ENCODE assay signal across 8 cellular contexts in the genomic region with DNA sequence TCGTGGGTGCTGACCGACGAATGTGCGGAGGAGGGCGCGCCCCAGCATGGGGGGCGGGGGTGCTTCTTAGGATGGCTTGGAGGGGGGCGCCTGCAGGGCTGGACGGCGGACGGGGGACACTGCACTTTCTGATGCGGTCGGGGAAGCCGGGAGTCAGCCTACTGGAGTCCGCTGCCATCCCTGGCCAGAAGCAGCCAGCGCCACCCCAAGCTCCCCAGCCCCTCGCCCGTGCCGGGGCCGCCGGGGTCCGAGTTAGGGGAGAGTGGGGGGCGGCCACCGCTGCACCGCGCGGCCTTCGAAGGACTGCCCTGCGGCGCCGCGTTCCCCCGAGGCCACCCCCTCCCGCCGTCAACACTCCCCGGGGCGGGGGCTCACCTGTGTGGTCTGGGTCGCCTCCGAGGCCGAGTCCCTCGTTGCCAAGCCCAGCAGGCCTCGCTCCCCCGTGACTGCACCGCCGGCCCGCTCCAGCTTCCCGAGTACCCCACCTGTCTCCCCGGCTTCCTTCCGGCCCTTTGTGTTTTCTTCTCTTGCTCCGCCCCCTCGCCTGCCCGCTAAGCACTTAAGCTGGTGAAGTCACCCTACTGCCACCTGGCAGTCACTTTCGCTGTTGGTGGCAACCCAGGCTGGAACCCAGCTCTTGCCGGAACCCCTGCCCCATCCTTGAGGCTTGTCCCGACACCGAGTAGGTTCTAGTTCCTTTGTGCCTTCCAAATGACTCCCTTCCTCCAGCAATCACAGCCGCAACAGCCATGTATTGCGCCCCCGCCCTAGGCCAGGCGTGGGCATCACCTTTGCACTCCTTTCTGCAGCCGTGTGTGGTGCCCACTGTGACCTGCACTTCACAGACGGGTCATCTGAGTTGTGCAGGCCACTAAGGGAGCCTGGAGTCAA. TPM values are rescaled to one million over a fixed set of nuclear protein-coding genes. Genes with fewer than 3 reads are reported as not detected.
DNase-seq lines count a peak whose midpoint lies in the region; ATAC-seq lines count a peak whose summit lies in the region.

A gene with protein sequence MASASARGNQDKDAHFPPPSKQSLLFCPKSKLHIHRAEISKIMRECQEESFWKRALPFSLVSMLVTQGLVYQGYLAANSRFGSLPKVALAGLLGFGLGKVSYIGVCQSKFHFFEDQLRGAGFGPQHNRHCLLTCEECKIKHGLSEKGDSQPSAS (minus strand): TSS at position 492 of the 891 bp plus-strand sequence. CDS start 2,225 bp downstream, outside the sequence.

- no peak within 1 kb of the TSS for H3K27ac ChIP-seq in muscle layer of colon (ENCODE audit: low read depth, low read length)

- peak within 1 kb of the TSS; percentile 63 for H3K4me3 ChIP-seq in endocrine pancreas (ENCODE audit: control insufficient read depth, insufficient read depth, low read length)
- H3K4me3 ChIP-seq in muscle layer of colon (ENCODE audit: low read depth in 1 of 2, low read length in 2 of 2): peak within 1 kb of the TSS; percentile 62 to 63

- ATAC-seq in GM19043 (IDR thresholded peaks at IDR 0.05; ENCODE audit: low read depth, unreplicated experiment): peak; percentile 92
- ATAC-seq in HG03354 (IDR thresholded peaks at IDR 0.05; ENCODE audit: poor library complexity, severe bottlenecking, unreplicated experiment): peak; percentile 94

- H3K27me3 ChIP-seq in endocrine pancreas (ENCODE audit: control insufficient read depth, insufficient read depth, low read length) (no peaks in the 10 kb centered on the region), muscle layer of colon (ENCODE audit: control insufficient read depth in 1 of 2, insufficient read depth in 2 of 2, low read length in 2 of 2) (peaks cover 0 to 8% of the 10 kb centered on the region in 2 donors)

- DNase-seq in Ammon's horn (ENCODE audit: low spot score) (peak; percentile 32), NCI-H460 (ENCODE audit: extremely low read depth, low read depth) (peak; percentile 53)
- DNase-seq in activated CD8-positive, alpha-beta memory T cell treated with anti-CD3 and anti-CD28 coated beads for 1 hour (ENCODE audit: extremely low read depth in 1 of 2, low read depth in 1 of 2): peak; percentile 62 to 69
- peak; percentile 45 to 77 for DNase-seq in stimulated activated CD8-positive, alpha-beta memory T cell treated with anti-CD3 and anti-CD28 coated beads, Interleukin-7, amount 100 ng/mL, for 48 hours (ENCODE audit: extremely low read depth in 1 of 2, low read depth in 1 of 2)

- H3K4me1 ChIP-seq in endocrine pancreas (ENCODE audit: control insufficient read depth, insufficient read depth, low read length) (no peaks in the 10 kb centered on the region), muscle layer of colon (ENCODE audit: insufficient read depth, low read length) (no peaks in the 10 kb centered on the region)

- no peaks in the 10 kb centered on the region for H3K9me3 ChIP-seq in endocrine pancreas (ENCODE audit: control insufficient read depth, low read length)
- no peaks in the 10 kb centered on the region for H3K9me3 ChIP-seq in muscle layer of colon (ENCODE audit: low read length)

- H3K36me3 ChIP-seq in endocrine pancreas (ENCODE audit: control insufficient read depth, insufficient read depth, low read length): no peaks in the 10 kb centered on the region
- H3K36me3 ChIP-seq in muscle layer of colon (ENCODE audit: insufficient read depth, low read length): no peaks in the 10 kb centered on the region

- H3K9ac ChIP-seq in endocrine pancreas (ENCODE audit: control insufficient read depth, insufficient read depth, low read length) (peak within 1 kb of the TSS; percentile 60), muscle layer of colon (ENCODE audit: low read length) (no peak within 1 kb of the TSS)

RNA-seq across cellular contexts. Expression of the gene that starts here (rescaled TPM):
- 44.4 and 64.1 TPM in 2 replicates for total RNA-seq in NCI-H460 (2014; rRNA removed; shearing (Covaris generic))
- polyA plus RNA-seq in NCI-H460 (2014; cell fraction: nucleus; rRNA removed): 3.2 and 7.5 TPM in 2 replicates
